In genomic region chr9:133666387-133666786, GRCh38 we compare ENCODE assay signal across 9 cellular contexts. TPM values are rescaled to one million over a fixed set of nuclear protein-coding genes. Genes with fewer than 3 reads are reported as not detected.
"Had no signal": no experiment of that assay in that cellular context is flagged by ENCODE, and none has a peak within 500 bp of the region (broad histone marks: within the 10 kb centered on the region; RNA-seq: fewer than 3 reads in every experiment).

No MANE protein-coding gene starts in this region.

- DNase-seq: H7, KG1 had no signal

- H3K36me3 ChIP-seq: HAP-1 had no signal

- ATAC-seq: GM23338, HCT116 had no signal

- H2AFZ ChIP-seq: GM23338 had no signal

- H3K4me3 ChIP-seq: GM23338, HAP-1 had no signal

- H3K9me3 ChIP-seq: HAP-1 had no signal

- FAIRE-seq: HTR-8/SVneo had no signal

- H3K4me1 ChIP-seq: HAP-1 had no signal

- H3K4me2 ChIP-seq: GM23338 had no signal

RNA-seq across cellular contexts. Expression of gene DBH, which starts 30.2 kb away (rescaled TPM):
- total RNA-seq: H4, HT-29 had no signal
- polyA plus RNA-seq: IgD-negative memory B cell had no signal

RNA-seq across cellular contexts. Expression of gene FAM163B, which starts 57.2 kb away (rescaled TPM):
- total RNA-seq: H4, HT-29 had no signal
- polyA plus RNA-seq: IgD-negative memory B cell had no signal
